In the genomic region with DNA sequence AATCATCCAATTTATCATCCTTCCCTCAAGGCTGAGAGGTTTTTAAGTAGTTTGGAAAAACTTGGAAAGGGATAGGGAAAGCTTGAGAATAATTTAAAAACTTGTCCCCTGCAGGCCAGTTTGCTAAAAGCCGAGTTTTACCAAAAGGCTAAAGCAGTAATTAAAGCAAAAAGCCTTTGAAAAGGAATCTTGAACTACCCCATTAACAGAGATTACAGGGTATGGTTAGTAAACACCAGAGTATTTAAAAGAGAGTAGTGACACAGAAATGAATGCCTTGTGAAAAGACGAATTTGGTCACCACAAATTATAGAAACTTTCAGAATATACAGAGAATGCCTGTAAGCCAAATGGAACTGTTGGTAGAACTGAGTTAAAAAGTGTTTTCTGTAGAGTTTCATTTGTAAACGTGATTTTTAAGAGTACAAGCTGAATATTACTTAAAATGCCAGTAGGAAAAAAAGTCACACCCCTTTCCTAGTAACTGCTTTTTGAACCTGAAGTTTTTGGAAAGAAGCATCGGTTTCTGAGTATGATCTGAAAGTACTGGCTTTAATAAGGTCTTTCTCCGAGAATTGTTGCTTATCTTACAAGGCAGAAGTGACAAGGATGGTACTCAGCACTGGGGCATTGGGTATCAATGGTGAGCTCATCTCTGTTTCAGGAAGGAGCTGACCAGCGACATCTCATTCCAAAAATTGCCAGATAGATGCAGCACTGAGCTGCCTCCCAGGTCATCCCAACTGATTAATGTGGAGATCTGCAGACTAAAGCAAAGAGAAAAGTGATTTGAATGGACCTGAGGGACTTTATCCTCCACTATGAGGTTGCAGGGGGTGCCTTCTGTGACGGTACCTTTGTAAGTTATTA, we compare ENCODE assay signal across 1 cellular context.
TF ChIP-seq lines count a peak whose summit lies in the region.

No MANE protein-coding gene starts in this region.

TF ChIP-seq in HEK293, 187 proteins besides CTCF, POLR2A, EP300 and RAD21 (continued from another document):
- TF ChIP-seq, protein P1, sequence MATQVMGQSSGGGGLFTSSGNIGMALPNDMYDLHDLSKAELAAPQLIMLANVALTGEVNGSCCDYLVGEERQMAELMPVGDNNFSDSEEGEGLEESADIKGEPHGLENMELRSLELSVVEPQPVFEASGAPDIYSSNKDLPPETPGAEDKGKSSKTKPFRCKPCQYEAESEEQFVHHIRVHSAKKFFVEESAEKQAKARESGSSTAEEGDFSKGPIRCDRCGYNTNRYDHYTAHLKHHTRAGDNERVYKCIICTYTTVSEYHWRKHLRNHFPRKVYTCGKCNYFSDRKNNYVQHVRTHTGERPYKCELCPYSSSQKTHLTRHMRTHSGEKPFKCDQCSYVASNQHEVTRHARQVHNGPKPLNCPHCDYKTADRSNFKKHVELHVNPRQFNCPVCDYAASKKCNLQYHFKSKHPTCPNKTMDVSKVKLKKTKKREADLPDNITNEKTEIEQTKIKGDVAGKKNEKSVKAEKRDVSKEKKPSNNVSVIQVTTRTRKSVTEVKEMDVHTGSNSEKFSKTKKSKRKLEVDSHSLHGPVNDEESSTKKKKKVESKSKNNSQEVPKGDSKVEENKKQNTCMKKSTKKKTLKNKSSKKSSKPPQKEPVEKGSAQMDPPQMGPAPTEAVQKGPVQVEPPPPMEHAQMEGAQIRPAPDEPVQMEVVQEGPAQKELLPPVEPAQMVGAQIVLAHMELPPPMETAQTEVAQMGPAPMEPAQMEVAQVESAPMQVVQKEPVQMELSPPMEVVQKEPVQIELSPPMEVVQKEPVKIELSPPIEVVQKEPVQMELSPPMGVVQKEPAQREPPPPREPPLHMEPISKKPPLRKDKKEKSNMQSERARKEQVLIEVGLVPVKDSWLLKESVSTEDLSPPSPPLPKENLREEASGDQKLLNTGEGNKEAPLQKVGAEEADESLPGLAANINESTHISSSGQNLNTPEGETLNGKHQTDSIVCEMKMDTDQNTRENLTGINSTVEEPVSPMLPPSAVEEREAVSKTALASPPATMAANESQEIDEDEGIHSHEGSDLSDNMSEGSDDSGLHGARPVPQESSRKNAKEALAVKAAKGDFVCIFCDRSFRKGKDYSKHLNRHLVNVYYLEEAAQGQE (tag by site-specific recombination; IDR thresholded peaks at IDR 0.05), result peak; percentile 75
TF ChIP-seq in HEK293: peak in this region for 2.
